In genomic region chr5:124074500-124074899, GRCh38 we compare ENCODE assay signal across 23 cellular contexts.
"Had no signal": no experiment of that assay in that cellular context is flagged by ENCODE, and none has a peak within 500 bp of the region (broad histone marks: within the 10 kb centered on the region; RNA-seq: fewer than 3 reads in every experiment).

No MANE protein-coding gene starts in this region.

- H3K27ac ChIP-seq: coronary artery, heart right ventricle, left lung, psoas muscle, sigmoid colon, thoracic aorta, tibial nerve, upper lobe of left lung had no signal

- ATAC-seq: heart right ventricle; left cardiac atrium; left lung; naive thymus-derived CD8-positive, alpha-beta T cell; psoas muscle; right cardiac atrium; stimulated activated effector memory CD8-positive, alpha-beta T cell treated with anti-CD3 and anti-CD28 coated beads, Interleukin-12 subunit alpha, Interleukin-12 subunit beta, amount 100 ng/mL, for 72 hours had no signal

- H3K27me3 Mint-ChIP-seq: naive thymus-derived CD8-positive, alpha-beta T cell; stimulated activated naive CD8-positive, alpha-beta T cell treated with anti-CD3 and anti-CD28 coated beads, Interleukin-15, Interleukin-2, amounts not matched to agents 100 ng/mL and 50 ng/mL, for 24 hours had no signal

- H3K4me3 Mint-ChIP-seq: naive thymus-derived CD8-positive, alpha-beta T cell; nephron progenitor cell; stimulated activated effector memory CD8-positive, alpha-beta T cell treated with anti-CD3 and anti-CD28 coated beads, Interleukin-12 subunit alpha, Interleukin-12 subunit beta, amount 100 ng/mL, for 72 hours; stimulated activated naive CD8-positive, alpha-beta T cell treated with anti-CD3 and anti-CD28 coated beads, Interleukin-15, Interleukin-2, amounts not matched to agents 100 ng/mL and 50 ng/mL, for 24 hours had no signal

- H3K27ac Mint-ChIP-seq: naive thymus-derived CD8-positive, alpha-beta T cell; nephron progenitor cell; stimulated activated effector memory CD8-positive, alpha-beta T cell treated with anti-CD3 and anti-CD28 coated beads, Interleukin-12 subunit alpha, Interleukin-12 subunit beta, amount 100 ng/mL, for 72 hours; stimulated activated naive CD8-positive, alpha-beta T cell treated with anti-CD3 and anti-CD28 coated beads, Interleukin-15, Interleukin-2, amounts not matched to agents 100 ng/mL and 50 ng/mL, for 24 hours had no signal

- H3K4me1 ChIP-seq: left lung, psoas muscle, sigmoid colon, upper lobe of left lung had no signal

- H3K27me3 ChIP-seq: heart right ventricle, left lung, sigmoid colon, tibial nerve, upper lobe of left lung had no signal

- H3K4me3 ChIP-seq: coronary artery, heart right ventricle, left lung, psoas muscle, sigmoid colon, thoracic aorta, tibial nerve, upper lobe of left lung had no signal

- H3K9me3 Mint-ChIP-seq: stimulated activated naive CD8-positive, alpha-beta T cell treated with anti-CD3 and anti-CD28 coated beads, Interleukin-15, Interleukin-2, amounts not matched to agents 100 ng/mL and 50 ng/mL, for 24 hours had no signal

- H3K36me3 Mint-ChIP-seq: naive thymus-derived CD8-positive, alpha-beta T cell; stimulated activated effector memory CD8-positive, alpha-beta T cell treated with anti-CD3 and anti-CD28 coated beads, Interleukin-12 subunit alpha, Interleukin-12 subunit beta, amount 100 ng/mL, for 72 hours had no signal

- H3K4me1 Mint-ChIP-seq: stimulated activated effector memory CD8-positive, alpha-beta T cell treated with anti-CD3 and anti-CD28 coated beads, Interleukin-12 subunit alpha, Interleukin-12 subunit beta, amount 100 ng/mL, for 72 hours had no signal

- DNase-seq: effector CD4-positive, alpha-beta T cell; foreskin melanocyte; glutamatergic neuron; heart right ventricle; hippocampal formation; left cardiac atrium; left lung; mesendoderm; midbrain; naive thymus-derived CD8-positive, alpha-beta T cell; nephron progenitor cell; nucleus accumbens; psoas muscle; right cardiac atrium; sigmoid colon; stimulated activated CD4-positive, alpha-beta T cell treated with anti-CD3 and anti-CD28 coated beads, Interleukin-2, amount 100 ng/mL, for 24 hours; stimulated activated CD4-positive, alpha-beta T cell treated with anti-CD3 and anti-CD28 coated beads, Interleukin-4, amount 100 ng/mL, for 24 hours; upper lobe of left lung had no signal
